ENCODE assay signal across 8 cellular contexts in genomic region chr6:149863846-149864577, GRCh38. TPM values are rescaled to one million over a fixed set of nuclear protein-coding genes. Genes with fewer than 3 reads are reported as not detected.
A peak's percentile ranks its signal among the peaks of the same experiment; 100 is the strongest.
DNase-seq lines count a peak whose midpoint lies in the region; ATAC-seq lines count a peak whose summit lies in the region.

Gene LRP11 (minus strand): TSS chr6:149864359. CDS start chr6:149864020, 339 bp downstream.

- H3K4me3 Mint-ChIP-seq in activated T-helper 17 cell treated with anti-CD3 and anti-CD28 coated beads, Interleukin-2, amount 50 U/mL, for 72 hours: peak within 1 kb of the TSS; percentile 75
- H3K4me3 Mint-ChIP-seq in naive B cell: peak within 1 kb of the TSS; percentile 63 to 87 (median 77)
- peak within 1 kb of the TSS; percentile 65 for H3K4me3 Mint-ChIP-seq in stimulated activated effector memory CD8-positive, alpha-beta T cell treated with anti-CD3 and anti-CD28 coated beads, Interleukin-12 subunit alpha, Interleukin-12 subunit beta, amount 100 ng/mL, for 72 hours

- H3K27ac Mint-ChIP-seq in activated T-helper 17 cell treated with anti-CD3 and anti-CD28 coated beads, Interleukin-2, amount 50 U/mL, for 72 hours: no peak within 1 kb of the TSS
- peak within 1 kb of the TSS in 2 of 6 donors; percentile 53 to 54 for H3K27ac Mint-ChIP-seq in naive B cell
- H3K27ac Mint-ChIP-seq in stimulated activated effector memory CD8-positive, alpha-beta T cell treated with anti-CD3 and anti-CD28 coated beads, Interleukin-12 subunit alpha, Interleukin-12 subunit beta, amount 100 ng/mL, for 72 hours: no peak within 1 kb of the TSS

- in situ Hi-C loops in KBM-7 (cut with MboI; ENCODE audit: low pct_unique_long_range_greater_than_20kb, low sequenced_read_pairs): no loop called here

- peaks cover 5% of the 10 kb centered on the region for H3K4me1 Mint-ChIP-seq in activated T-helper 17 cell treated with anti-CD3 and anti-CD28 coated beads, Interleukin-2, amount 50 U/mL, for 72 hours
- peaks cover 4 to 12% (median 10%) of the 10 kb centered on the region in 3 donors for H3K4me1 Mint-ChIP-seq in naive B cell
- peaks cover 6% of the 10 kb centered on the region for H3K4me1 Mint-ChIP-seq in stimulated activated effector memory CD8-positive, alpha-beta T cell treated with anti-CD3 and anti-CD28 coated beads, Interleukin-12 subunit alpha, Interleukin-12 subunit beta, amount 100 ng/mL, for 72 hours

- H3K9me3 Mint-ChIP-seq in activated T-helper 17 cell treated with anti-CD3 and anti-CD28 coated beads, Interleukin-2, amount 50 U/mL, for 72 hours: no peaks in the 10 kb centered on the region
- no peaks in the 10 kb centered on the region for H3K9me3 Mint-ChIP-seq in naive B cell
- H3K9me3 Mint-ChIP-seq in stimulated activated effector memory CD8-positive, alpha-beta T cell treated with anti-CD3 and anti-CD28 coated beads, Interleukin-12 subunit alpha, Interleukin-12 subunit beta, amount 100 ng/mL, for 72 hours: no peaks in the 10 kb centered on the region

- no peaks in the 10 kb centered on the region for H3K36me3 Mint-ChIP-seq in activated T-helper 17 cell treated with anti-CD3 and anti-CD28 coated beads, Interleukin-2, amount 50 U/mL, for 72 hours (ENCODE audit: low read depth)
- H3K36me3 Mint-ChIP-seq in naive B cell: no peaks in the 10 kb centered on the region
- no peaks in the 10 kb centered on the region for H3K36me3 Mint-ChIP-seq in stimulated activated effector memory CD8-positive, alpha-beta T cell treated with anti-CD3 and anti-CD28 coated beads, Interleukin-12 subunit alpha, Interleukin-12 subunit beta, amount 100 ng/mL, for 72 hours

- DNase-seq in DMS114 treated with DMSO at 0.1 percent for 48 hours (lab: John Stamatoyannopoulos, UW; ENCODE audit: unreplicated experiment) (peak; percentile 14), KBM-7 (peak; percentile 80), RKO (ENCODE audit: low spot score) (peak; percentile 85), fibroblast of gingiva (ENCODE audit: low read depth) (peak; percentile 87), naive B cell (peak; percentile 79)
- peak; percentile 78 to 90 for DNase-seq in stimulated activated effector memory CD8-positive, alpha-beta T cell treated with anti-CD3 and anti-CD28 coated beads, Interleukin-12 subunit alpha, Interleukin-12 subunit beta, amount 100 ng/mL, for 72 hours (ENCODE audit: low spot score in 2 of 2)

- ATAC-seq in GM21723 (IDR thresholded peaks at IDR 0.05; ENCODE audit: unreplicated experiment) (peak; percentile 87), naive B cell (ENCODE audit: low read depth in 2 of 2) (peak; percentile 88)
- ATAC-seq in activated T-helper 17 cell treated with anti-CD3 and anti-CD28 coated beads, Interleukin-2, amount 50 U/mL, for 72 hours (replicated peaks): peak; percentile 88
- peak; percentile 91 for ATAC-seq in stimulated activated effector memory CD8-positive, alpha-beta T cell treated with anti-CD3 and anti-CD28 coated beads, Interleukin-12 subunit alpha, Interleukin-12 subunit beta, amount 100 ng/mL, for 72 hours

- H3K27me3 Mint-ChIP-seq in activated T-helper 17 cell treated with anti-CD3 and anti-CD28 coated beads, Interleukin-2, amount 50 U/mL, for 72 hours: no peaks in the 10 kb centered on the region
- peaks cover 36 to 43% (median 43%) of the 10 kb centered on the region in 3 donors for H3K27me3 Mint-ChIP-seq in naive B cell

RNA-seq across cellular contexts. Expression of gene LRP11, which starts in this region (rescaled TPM):
- 1 to 10 TPM; 6.5 to 9.6 TPM for total RNA-seq in activated T-helper 17 cell treated with anti-CD3 and anti-CD28 coated beads, Interleukin-2, amount 50 U/mL, for 72 hours
- polyA plus RNA-seq in naive B cell (ENCODE audit: low read depth in 6 of 6): under 1 TPM in 2 of 6 donors, not detected in 4; 0.12 to 0.28 TPM

Comparison
In these comparisons a context has a peak if more than half of its experiments do, and no peak if none do; other contexts are left out.
1. Peak in every context shown above with its lines: DNase-seq and ATAC-seq.
2. Peak in DNase-seq and ATAC-seq in naive B cell; RNA of the gene not detected or under 1 TPM.
3. DNase-seq: peak in every context shown above with its lines; median percentile 87 in fibroblast of gingiva; 85 in RKO; 84 in stimulated activated effector memory CD8-positive, alpha-beta T cell treated with anti-CD3 and anti-CD28 coated beads, Interleukin-12 subunit alpha, Interleukin-12 subunit beta, amount 100 ng/mL, for 72 hours; 80 in KBM-7; 79 in naive B cell; 14 in DMS114 treated with DMSO at 0.1 percent for 48 hours.